Comparison of ENCODE assay signal across 1 cellular context in genomic region chr6:167577891-167578361, GRCh38.
TF ChIP-seq lines count a peak whose summit lies in the region.

No MANE protein-coding gene starts in this region.

TF ChIP-seq in HepG2, 621 proteins besides CTCF, POLR2A, EP300 and RAD21 (continued from another document and continues in another):
- TF ChIP-seq ZBTB4 (CRISPR knock-in tag; IDR thresholded peaks at IDR 0.05; ENCODE audit: borderline replicate concordance) (no peak), HOXA9 (CRISPR knock-in tag; IDR thresholded peaks at IDR 0.05; ENCODE audit: borderline replicate concordance) (no peak), ZBTB40 (IDR thresholded peaks at IDR 0.05) (no peak), ZBTB40 (CRISPR knock-in tag; IDR thresholded peaks at IDR 0.05) (0 out of 2 replicates have a peak, but pooled peaks have one; percentile 24), TBP (CRISPR knock-in tag; IDR thresholded peaks at IDR 0.05) (no peak), RXRA (CRISPR knock-in tag; IDR thresholded peaks at IDR 0.05) (no peak), GMEB1 (CRISPR knock-in tag; IDR thresholded peaks at IDR 0.05; ENCODE audit: borderline replicate concordance) (no peak), ZFAT (CRISPR knock-in tag; conservative IDR thresholded peaks at IDR 0.05) (no peak), ZNF850 (CRISPR knock-in tag; conservative IDR thresholded peaks at IDR 0.05) (no peak), XBP1 (CRISPR knock-in tag; IDR thresholded peaks at IDR 0.05) (no peak), ZC3H13 (CRISPR knock-in tag; IDR thresholded peaks at IDR 0.05) (no peak), ZNF446 (CRISPR knock-in tag; IDR thresholded peaks at IDR 0.05) (no peak), ZNF282 (IDR thresholded peaks at IDR 0.05; ENCODE audit: partially characterized antibody) (no peak), ZNF124 (CRISPR knock-in tag; IDR thresholded peaks at IDR 0.05) (no peak), HMGXB4 (CRISPR knock-in tag; IDR thresholded peaks at IDR 0.05; ENCODE audit: borderline replicate concordance in 1 of 2, low read depth in 1 of 2) (no peak), GPBP1L1 (CRISPR knock-in tag; IDR thresholded peaks at IDR 0.05) (no peak)
- TF ChIP-seq, protein P1, sequence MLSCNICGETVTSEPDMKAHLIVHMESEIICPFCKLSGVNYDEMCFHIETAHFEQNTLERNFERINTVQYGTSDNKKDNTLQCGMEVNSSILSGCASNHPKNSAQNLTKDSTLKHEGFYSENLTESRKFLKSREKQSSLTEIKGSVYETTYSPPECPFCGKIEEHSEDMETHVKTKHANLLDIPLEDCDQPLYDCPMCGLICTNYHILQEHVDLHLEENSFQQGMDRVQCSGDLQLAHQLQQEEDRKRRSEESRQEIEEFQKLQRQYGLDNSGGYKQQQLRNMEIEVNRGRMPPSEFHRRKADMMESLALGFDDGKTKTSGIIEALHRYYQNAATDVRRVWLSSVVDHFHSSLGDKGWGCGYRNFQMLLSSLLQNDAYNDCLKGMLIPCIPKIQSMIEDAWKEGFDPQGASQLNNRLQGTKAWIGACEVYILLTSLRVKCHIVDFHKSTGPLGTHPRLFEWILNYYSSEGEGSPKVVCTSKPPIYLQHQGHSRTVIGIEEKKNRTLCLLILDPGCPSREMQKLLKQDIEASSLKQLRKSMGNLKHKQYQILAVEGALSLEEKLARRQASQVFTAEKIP (CRISPR knock-in tag; IDR thresholded peaks at IDR 0.05; ENCODE audit: borderline replicate concordance): no peak
- TF ChIP-seq, protein P2, sequence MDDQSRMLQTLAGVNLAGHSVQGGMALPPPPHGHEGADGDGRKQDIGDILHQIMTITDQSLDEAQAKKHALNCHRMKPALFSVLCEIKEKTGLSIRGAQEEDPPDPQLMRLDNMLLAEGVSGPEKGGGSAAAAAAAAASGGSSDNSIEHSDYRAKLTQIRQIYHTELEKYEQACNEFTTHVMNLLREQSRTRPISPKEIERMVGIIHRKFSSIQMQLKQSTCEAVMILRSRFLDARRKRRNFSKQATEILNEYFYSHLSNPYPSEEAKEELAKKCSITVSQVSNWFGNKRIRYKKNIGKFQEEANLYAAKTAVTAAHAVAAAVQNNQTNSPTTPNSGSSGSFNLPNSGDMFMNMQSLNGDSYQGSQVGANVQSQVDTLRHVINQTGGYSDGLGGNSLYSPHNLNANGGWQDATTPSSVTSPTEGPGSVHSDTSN (CRISPR knock-in tag; IDR thresholded peaks at IDR 0.05; ENCODE audit: borderline replicate concordance): no peak
- TF ChIP-seq, protein P3, sequence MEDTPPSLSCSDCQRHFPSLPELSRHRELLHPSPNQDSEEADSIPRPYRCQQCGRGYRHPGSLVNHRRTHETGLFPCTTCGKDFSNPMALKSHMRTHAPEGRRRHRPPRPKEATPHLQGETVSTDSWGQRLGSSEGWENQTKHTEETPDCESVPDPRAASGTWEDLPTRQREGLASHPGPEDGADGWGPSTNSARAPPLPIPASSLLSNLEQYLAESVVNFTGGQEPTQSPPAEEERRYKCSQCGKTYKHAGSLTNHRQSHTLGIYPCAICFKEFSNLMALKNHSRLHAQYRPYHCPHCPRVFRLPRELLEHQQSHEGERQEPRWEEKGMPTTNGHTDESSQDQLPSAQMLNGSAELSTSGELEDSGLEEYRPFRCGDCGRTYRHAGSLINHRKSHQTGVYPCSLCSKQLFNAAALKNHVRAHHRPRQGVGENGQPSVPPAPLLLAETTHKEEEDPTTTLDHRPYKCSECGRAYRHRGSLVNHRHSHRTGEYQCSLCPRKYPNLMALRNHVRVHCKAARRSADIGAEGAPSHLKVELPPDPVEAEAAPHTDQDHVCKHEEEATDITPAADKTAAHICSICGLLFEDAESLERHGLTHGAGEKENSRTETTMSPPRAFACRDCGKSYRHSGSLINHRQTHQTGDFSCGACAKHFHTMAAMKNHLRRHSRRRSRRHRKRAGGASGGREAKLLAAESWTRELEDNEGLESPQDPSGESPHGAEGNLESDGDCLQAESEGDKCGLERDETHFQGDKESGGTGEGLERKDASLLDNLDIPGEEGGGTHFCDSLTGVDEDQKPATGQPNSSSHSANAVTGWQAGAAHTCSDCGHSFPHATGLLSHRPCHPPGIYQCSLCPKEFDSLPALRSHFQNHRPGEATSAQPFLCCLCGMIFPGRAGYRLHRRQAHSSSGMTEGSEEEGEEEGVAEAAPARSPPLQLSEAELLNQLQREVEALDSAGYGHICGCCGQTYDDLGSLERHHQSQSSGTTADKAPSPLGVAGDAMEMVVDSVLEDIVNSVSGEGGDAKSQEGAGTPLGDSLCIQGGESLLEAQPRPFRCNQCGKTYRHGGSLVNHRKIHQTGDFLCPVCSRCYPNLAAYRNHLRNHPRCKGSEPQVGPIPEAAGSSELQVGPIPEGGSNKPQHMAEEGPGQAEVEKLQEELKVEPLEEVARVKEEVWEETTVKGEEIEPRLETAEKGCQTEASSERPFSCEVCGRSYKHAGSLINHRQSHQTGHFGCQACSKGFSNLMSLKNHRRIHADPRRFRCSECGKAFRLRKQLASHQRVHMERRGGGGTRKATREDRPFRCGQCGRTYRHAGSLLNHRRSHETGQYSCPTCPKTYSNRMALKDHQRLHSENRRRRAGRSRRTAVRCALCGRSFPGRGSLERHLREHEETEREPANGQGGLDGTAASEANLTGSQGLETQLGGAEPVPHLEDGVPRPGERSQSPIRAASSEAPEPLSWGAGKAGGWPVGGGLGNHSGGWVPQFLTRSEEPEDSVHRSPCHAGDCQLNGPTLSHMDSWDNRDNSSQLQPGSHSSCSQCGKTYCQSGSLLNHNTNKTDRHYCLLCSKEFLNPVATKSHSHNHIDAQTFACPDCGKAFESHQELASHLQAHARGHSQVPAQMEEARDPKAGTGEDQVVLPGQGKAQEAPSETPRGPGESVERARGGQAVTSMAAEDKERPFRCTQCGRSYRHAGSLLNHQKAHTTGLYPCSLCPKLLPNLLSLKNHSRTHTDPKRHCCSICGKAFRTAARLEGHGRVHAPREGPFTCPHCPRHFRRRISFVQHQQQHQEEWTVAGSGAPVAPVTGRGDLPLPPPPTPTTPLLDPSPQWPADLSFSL (CRISPR knock-in tag; IDR thresholded peaks at IDR 0.05): peak; percentile 24; the same call in 1 of the 2 replicates
